ENCODE assay signal across 24 cellular contexts in genomic region chr10:128571071-128571470, GRCh38.
"Had no signal": no experiment of that assay in that cellular context is flagged by ENCODE, and none has a peak within 500 bp of the region (broad histone marks: within the 10 kb centered on the region; RNA-seq: fewer than 3 reads in every experiment).

No MANE protein-coding gene starts in this region.

- H3K4me3 Mint-ChIP-seq: mesothelial cell of epicardium, naive B cell had no signal

- H3K27ac Mint-ChIP-seq: mesothelial cell of epicardium, naive B cell had no signal

- H3K4me1 Mint-ChIP-seq: naive B cell had no signal

- ATAC-seq: gastrocnemius medialis, heart right ventricle, left cardiac atrium, left ventricle myocardium superior, lower lobe of right lung, mucosa of descending colon had no signal

- H3K36me3 ChIP-seq: esophagus squamous epithelium, gastrocnemius medialis, heart right ventricle, left lung, lower lobe of right lung had no signal

- H3K27ac ChIP-seq: coronary artery, dorsolateral prefrontal cortex, esophagus squamous epithelium, gastrocnemius medialis, heart right ventricle, left lung, lower lobe of right lung had no signal

- H3K36me3 Mint-ChIP-seq: mesothelial cell of epicardium, naive B cell had no signal

- H3K4me3 ChIP-seq: coronary artery, dorsolateral prefrontal cortex, esophagus squamous epithelium, gastrocnemius medialis, heart right ventricle, left lung, lower lobe of right lung, mucosa of descending colon had no signal

- H3K9me3 ChIP-seq: gastrocnemius medialis, heart right ventricle, left lung, lower lobe of right lung, mucosa of descending colon had no signal

- DNase-seq: dermis blood vessel endothelial cell; dorsolateral prefrontal cortex; effector CD4-positive, alpha-beta T cell; effector memory CD4-positive, alpha-beta T cell; esophagus squamous epithelium; foreskin fibroblast; foreskin melanocyte; gastrocnemius medialis; glutamatergic neuron; heart right ventricle; hippocampal formation; left cardiac atrium; left lung; left ventricle myocardium superior; lower lobe of right lung; mesenchymal stem cell; mucosa of descending colon; naive B cell had no signal

- FAIRE-seq: colon, endothelial cell of umbilical vein, islet of Langerhans, keratinocyte had no signal

- H3K4me1 ChIP-seq: esophagus squamous epithelium, gastrocnemius medialis, left lung, lower lobe of right lung had no signal

- H3K9me3 Mint-ChIP-seq: mesothelial cell of epicardium had no signal
